In the genomic region with DNA sequence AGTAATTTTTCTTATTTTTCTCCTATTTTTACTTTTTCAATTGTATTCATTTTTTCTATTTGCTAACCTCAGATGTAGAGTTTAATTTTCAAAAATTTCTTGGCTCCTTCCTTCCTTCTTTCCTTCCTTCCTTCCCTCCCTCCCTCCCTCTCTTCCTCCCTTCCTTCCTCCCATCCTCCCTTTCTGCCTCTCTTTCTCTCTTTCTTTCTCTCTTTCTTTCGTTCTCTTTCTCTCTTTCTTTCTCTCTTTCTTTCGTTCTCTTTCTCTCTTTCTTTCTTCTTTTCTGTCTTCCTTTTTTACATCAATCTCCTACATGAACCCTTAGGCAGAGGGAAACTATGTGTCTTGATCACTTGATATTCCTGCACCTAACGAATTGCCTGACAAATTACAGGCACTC, we compare ENCODE assay signal across 17 cellular contexts. TPM values are rescaled to one million over a fixed set of nuclear protein-coding genes. Genes with fewer than 3 reads are reported as not detected.
DNase-seq lines count a peak whose midpoint lies in the region; ATAC-seq and TF ChIP-seq lines count a peak whose summit lies in the region.
"Had no signal": no experiment of that assay in that cellular context is flagged by ENCODE, and none has a peak within 500 bp of the region (broad histone marks: within the 10 kb centered on the region; RNA-seq: fewer than 3 reads in every experiment).

No MANE protein-coding gene starts in this region.

- peak overlapping the region in 1 of 5 donors; percentile 0 for H3K9ac ChIP-seq in subcutaneous abdominal adipose tissue (ENCODE audit: low read length in 5 of 5)

- no peaks in the 10 kb centered on the region for H3K27me3 Mint-ChIP-seq in activated CD4-positive, alpha-beta T cell treated with anti-CD3 and anti-CD28 coated beads, Interleukin-2, amount 10 ng/mL, durations not matched to agents 24 days and 14 days
- H3K27me3 Mint-ChIP-seq in activated naive CD8-positive, alpha-beta T cell: no peaks in the 10 kb centered on the region
- no peaks in the 10 kb centered on the region for H3K27me3 Mint-ChIP-seq in activated naive CD8-positive, alpha-beta T cell treated with anti-CD3 and anti-CD28 coated beads for 36 hours
- H3K27me3 Mint-ChIP-seq in T-cell: no peaks in the 10 kb centered on the region

- peaks cover 21% of the 10 kb centered on the region for H3K9me3 Mint-ChIP-seq in activated CD4-positive, alpha-beta T cell treated with anti-CD3 and anti-CD28 coated beads, Interleukin-2, amount 10 ng/mL, durations not matched to agents 24 days and 14 days
- H3K9me3 Mint-ChIP-seq in activated naive CD8-positive, alpha-beta T cell (ENCODE audit: low read depth): peaks cover 9% of the 10 kb centered on the region
- peaks cover 8% of the 10 kb centered on the region for H3K9me3 Mint-ChIP-seq in activated naive CD8-positive, alpha-beta T cell treated with anti-CD3 and anti-CD28 coated beads for 36 hours
- peaks cover 0 to 8% (median 4%) of the 10 kb centered on the region in 3 donors for H3K9me3 Mint-ChIP-seq in T-cell

- H3K27me3 ChIP-seq in subcutaneous abdominal adipose tissue (ENCODE audit: control insufficient read depth in 5 of 5, insufficient read depth in 4 of 5, low read length in 5 of 5): no peaks in the 10 kb centered on the region
- no peaks in the 10 kb centered on the region for H3K27me3 ChIP-seq in lower lobe of right lung (ENCODE audit: low read depth)

- no peak for DNase-seq in activated CD4-positive, alpha-beta T cell treated with anti-CD3 and anti-CD28 coated beads, Interleukin-2, amount 10 ng/mL, durations not matched to agents 24 days and 14 days
- no peak for DNase-seq in activated CD4-positive, alpha-beta T cell treated with anti-CD3 and anti-CD28 coated beads for 1 hour
- no peak for DNase-seq in activated naive CD8-positive, alpha-beta T cell treated with anti-CD3 and anti-CD28 coated beads for 36 hours
- DNase-seq in T-cell (no peak), posterior cingulate gyrus (no peak), lower lobe of right lung (no peak)
- DNase-seq: DMS79, KBM-7, NCI-H1105, NCI-H2081 treated with DMSO at 0.1 percent for 48 hours, NCI-H774 had no signal

- TF ChIP-seq CTCF in lower lobe of right lung (IDR thresholded peaks at IDR 0.05): no peak

- H3K4me3 ChIP-seq in subcutaneous abdominal adipose tissue (ENCODE audit: low read depth in 1 of 5, low read length in 5 of 5) (no peak overlapping the region), lower lobe of right lung (no peak overlapping the region)

- H3K36me3 ChIP-seq in subcutaneous abdominal adipose tissue (ENCODE audit: control insufficient read depth in 5 of 5, insufficient read depth in 5 of 5, low read length in 5 of 5): no peaks in the 10 kb centered on the region
- no peaks in the 10 kb centered on the region for H3K36me3 ChIP-seq in lower lobe of right lung

- H3K27ac Mint-ChIP-seq in activated CD4-positive, alpha-beta T cell treated with anti-CD3 and anti-CD28 coated beads, Interleukin-2, amount 10 ng/mL, durations not matched to agents 24 days and 14 days: peak overlapping the region; percentile 71
- H3K27ac Mint-ChIP-seq in activated naive CD8-positive, alpha-beta T cell: peak overlapping the region; percentile 92
- no peak overlapping the region for H3K27ac Mint-ChIP-seq in activated naive CD8-positive, alpha-beta T cell treated with anti-CD3 and anti-CD28 coated beads for 36 hours
- H3K27ac Mint-ChIP-seq in T-cell: peak overlapping the region; percentile 95 to 96

- H3K36me3 Mint-ChIP-seq in activated CD4-positive, alpha-beta T cell treated with anti-CD3 and anti-CD28 coated beads, Interleukin-2, amount 10 ng/mL, durations not matched to agents 24 days and 14 days (ENCODE audit: low read depth): peaks cover 4% of the 10 kb centered on the region
- H3K36me3 Mint-ChIP-seq in activated naive CD8-positive, alpha-beta T cell: peaks cover 22% of the 10 kb centered on the region
- peaks cover 13% of the 10 kb centered on the region for H3K36me3 Mint-ChIP-seq in activated naive CD8-positive, alpha-beta T cell treated with anti-CD3 and anti-CD28 coated beads for 36 hours
- H3K36me3 Mint-ChIP-seq in T-cell: peaks cover 16% of the 10 kb centered on the region

- peaks cover 0 to 21% (median 15%) of the 10 kb centered on the region in 5 donors for H3K4me1 ChIP-seq in subcutaneous abdominal adipose tissue (ENCODE audit: control insufficient read depth in 5 of 5, insufficient read depth in 5 of 5, low read length in 5 of 5)
- peaks cover 16% of the 10 kb centered on the region for H3K4me1 ChIP-seq in lower lobe of right lung

- peak overlapping the region; percentile 82 for H3K27ac ChIP-seq in subcutaneous abdominal adipose tissue (ENCODE audit: low read depth, low read length)
- no peak overlapping the region for H3K27ac ChIP-seq in lower lobe of right lung

- peaks cover 40% of the 10 kb centered on the region for H3K4me1 Mint-ChIP-seq in activated CD4-positive, alpha-beta T cell treated with anti-CD3 and anti-CD28 coated beads, Interleukin-2, amount 10 ng/mL, durations not matched to agents 24 days and 14 days
- H3K4me1 Mint-ChIP-seq in activated naive CD8-positive, alpha-beta T cell (ENCODE audit: low read depth): peaks cover 67% of the 10 kb centered on the region
- peaks cover 44% of the 10 kb centered on the region for H3K4me1 Mint-ChIP-seq in activated naive CD8-positive, alpha-beta T cell treated with anti-CD3 and anti-CD28 coated beads for 36 hours
- H3K4me1 Mint-ChIP-seq in T-cell: peaks cover 70 to 74% (median 70%) of the 10 kb centered on the region in 3 donors

- no peak overlapping the region for H3K4me3 Mint-ChIP-seq in activated CD4-positive, alpha-beta T cell treated with anti-CD3 and anti-CD28 coated beads, Interleukin-2, amount 10 ng/mL, durations not matched to agents 24 days and 14 days
- H3K4me3 Mint-ChIP-seq in activated naive CD8-positive, alpha-beta T cell: peak overlapping the region; percentile 4
- H3K4me3 Mint-ChIP-seq in activated naive CD8-positive, alpha-beta T cell treated with anti-CD3 and anti-CD28 coated beads for 36 hours: no peak overlapping the region
- peak overlapping the region in 1 of 3 donors; percentile 53 for H3K4me3 Mint-ChIP-seq in T-cell

- CTCF ChIA-PET in T-cell (lab: Charles Lee): interaction anchor here in 1 of 2 donors (0.6 kb wide), 1 partner anchor 59 kb away, joined by 3 read pairs; no protein-coding TSS in a partner anchor

- intact Hi-C loops in activated CD4-positive, alpha-beta T cell treated with anti-CD3 and anti-CD28 coated beads, Interleukin-2, amount 10 ng/mL, durations not matched to agents 24 days and 14 days (cut with micrococcal nuclease): loop anchor here (5.0 kb wide), 1 partner anchor 70 kb away; no protein-coding TSS in a partner anchor
- intact Hi-C loops in posterior cingulate gyrus (cut with DNase I) (no loop called here), lower lobe of right lung (cut with DNase I) (no loop called here)

- POLR2A ChIA-PET in T-cell (lab: Charles Lee): interaction anchor here in 1 of 2 donors (0.7 kb wide), 1 partner anchor 1928 kb away, joined by 5 read pairs; no protein-coding TSS in a partner anchor

- no peak for ATAC-seq in T-cell (replicated peaks in 1 of 4)
- ATAC-seq in lower lobe of right lung: no peak
- ATAC-seq: Right ventricle myocardium inferior had no signal

- H3K9me3 ChIP-seq in subcutaneous abdominal adipose tissue (ENCODE audit: control insufficient read depth in 5 of 5, low read length in 5 of 5) (no peaks in the 10 kb centered on the region), lower lobe of right lung (no peaks in the 10 kb centered on the region)

RNA-seq across cellular contexts. Expression of a gene that starts 12.4 kb away (rescaled TPM):
- total RNA-seq in activated CD4-positive, alpha-beta T cell treated with anti-CD3 and anti-CD28 coated beads, Interleukin-2, amount 10 ng/mL, durations not matched to agents 24 days and 14 days: 0.17 TPM in 1 of 2 replicates, not detected in the other
- not detected for total RNA-seq in activated naive CD8-positive, alpha-beta T cell treated with anti-CD3 and anti-CD28 coated beads for 36 hours
- total RNA-seq in T-cell (under 1 TPM in 3 of 5 donors, not detected in 2; 0.23 to 0.40 (median 0.28) TPM), lower lobe of right lung (not detected)
- total RNA-seq: H1, NCI-H460, OCI-LY7, Right ventricle myocardium inferior had no signal

RNA-seq across cellular contexts. Expression of a gene that starts 40.6 kb away (rescaled TPM):
- 1,574 and 1,607 TPM in 2 replicates for total RNA-seq in activated CD4-positive, alpha-beta T cell treated with anti-CD3 and anti-CD28 coated beads, Interleukin-2, amount 10 ng/mL, durations not matched to agents 24 days and 14 days
- total RNA-seq in activated naive CD8-positive, alpha-beta T cell treated with anti-CD3 and anti-CD28 coated beads for 36 hours: 1,000 to 10,000 TPM; 1,947 to 1,996 TPM
- total RNA-seq in T-cell (100 to 1,000 TPM; 680 to 879 (median 854) TPM), lower lobe of right lung (382 TPM)
